In genomic region chr7:65731562-65732035, GRCh38 we compare ENCODE assay signal across 8 cellular contexts.
A peak's percentile ranks its signal among the peaks of the same experiment; 100 is the strongest.
DNase-seq lines count a peak whose midpoint lies in the region; ATAC-seq lines count a peak whose summit lies in the region.

No MANE protein-coding gene starts in this region.

- H3K27me3 Mint-ChIP-seq in activated T-helper 2 cell treated with anti-CD3 and anti-CD28 coated beads, Interferon-gamma antibody, Interleukin-2, Interleukin-4, amounts not matched to agents 10 μg/mL and 5 μg/mL and 100 μg/mL, durations not matched to agents 14 hours and 24 hours and 36 hours (ENCODE audit: low read depth) = no peaks in the 10 kb centered on the region
- no peaks in the 10 kb centered on the region for H3K27me3 Mint-ChIP-seq in stimulated activated memory B cell treated with anti-CD40 and anti-IgM and Interleukin-4, amounts not matched to agents 10 μg/mL and 1 μg/mL and 100 μg/mL, for 72 hours

- peaks cover 2% of the 10 kb centered on the region for H3K36me3 Mint-ChIP-seq in activated T-helper 2 cell treated with anti-CD3 and anti-CD28 coated beads, Interferon-gamma antibody, Interleukin-2, Interleukin-4, amounts not matched to agents 10 μg/mL and 5 μg/mL and 100 μg/mL, durations not matched to agents 14 hours and 24 hours and 36 hours (ENCODE audit: low read depth)
- H3K36me3 Mint-ChIP-seq in stimulated activated memory B cell treated with anti-CD40 and anti-IgM and Interleukin-4, amounts not matched to agents 10 μg/mL and 1 μg/mL and 100 μg/mL, for 72 hours = peaks cover 14% of the 10 kb centered on the region

- H3K4me3 ChIP-seq in iPS-11a (ENCODE audit: low read depth, low read length) = peak overlapping the region; percentile 42

- peak; percentile 57 for ATAC-seq in HG02884 (IDR thresholded peaks at IDR 0.05; ENCODE audit: unreplicated experiment)
- peak; percentile 16 for ATAC-seq in stimulated activated memory B cell treated with anti-CD40 and anti-IgM and Interleukin-4, amounts not matched to agents 10 μg/mL and 1 μg/mL and 100 μg/mL, for 72 hours
- no peak for ATAC-seq in HG02623 (IDR thresholded peaks at IDR 0.05; ENCODE audit: unreplicated experiment)
- ATAC-seq in GM19035 (IDR thresholded peaks at IDR 0.05; ENCODE audit: unreplicated experiment) = no peak
- ATAC-seq in GM21447 (IDR thresholded peaks at IDR 0.05; ENCODE audit: unreplicated experiment) = no peak

- DNase-seq in activated T-helper 2 cell treated with anti-CD3 and anti-CD28 coated beads, Interferon-gamma antibody, Interleukin-2, Interleukin-4, amounts not matched to agents 10 μg/mL and 5 μg/mL and 100 μg/mL, durations not matched to agents 14 hours and 24 hours and 36 hours (ENCODE audit: low spot score) = peak; percentile 26
- DNase-seq in NCI-H1694 treated with DMSO at 0.1 percent for 48 hours (lab: John Stamatoyannopoulos, UW) = no peak

- peak overlapping the region; percentile 66 for H3K4me3 Mint-ChIP-seq in activated T-helper 2 cell treated with anti-CD3 and anti-CD28 coated beads, Interferon-gamma antibody, Interleukin-2, Interleukin-4, amounts not matched to agents 10 μg/mL and 5 μg/mL and 100 μg/mL, durations not matched to agents 14 hours and 24 hours and 36 hours (ENCODE audit: low read depth)
- H3K4me3 Mint-ChIP-seq in stimulated activated memory B cell treated with anti-CD40 and anti-IgM and Interleukin-4, amounts not matched to agents 10 μg/mL and 1 μg/mL and 100 μg/mL, for 72 hours = no peak overlapping the region

- intact Hi-C loops in activated T-helper 2 cell treated with anti-CD3 and anti-CD28 coated beads, Interferon-gamma antibody, Interleukin-2, Interleukin-4, amounts not matched to agents 10 μg/mL and 5 μg/mL and 100 μg/mL, durations not matched to agents 14 hours and 24 hours and 36 hours (cut with micrococcal nuclease) = no loop called here

- H3K9me3 Mint-ChIP-seq in activated T-helper 2 cell treated with anti-CD3 and anti-CD28 coated beads, Interferon-gamma antibody, Interleukin-2, Interleukin-4, amounts not matched to agents 10 μg/mL and 5 μg/mL and 100 μg/mL, durations not matched to agents 14 hours and 24 hours and 36 hours = no peaks in the 10 kb centered on the region
- H3K9me3 Mint-ChIP-seq in stimulated activated memory B cell treated with anti-CD40 and anti-IgM and Interleukin-4, amounts not matched to agents 10 μg/mL and 1 μg/mL and 100 μg/mL, for 72 hours = no peaks in the 10 kb centered on the region

- H3K4me1 Mint-ChIP-seq in activated T-helper 2 cell treated with anti-CD3 and anti-CD28 coated beads, Interferon-gamma antibody, Interleukin-2, Interleukin-4, amounts not matched to agents 10 μg/mL and 5 μg/mL and 100 μg/mL, durations not matched to agents 14 hours and 24 hours and 36 hours (ENCODE audit: low read depth) = peaks cover 2% of the 10 kb centered on the region
- H3K4me1 Mint-ChIP-seq in stimulated activated memory B cell treated with anti-CD40 and anti-IgM and Interleukin-4, amounts not matched to agents 10 μg/mL and 1 μg/mL and 100 μg/mL, for 72 hours = no peaks in the 10 kb centered on the region

- no peak overlapping the region for H3K27ac Mint-ChIP-seq in activated T-helper 2 cell treated with anti-CD3 and anti-CD28 coated beads, Interferon-gamma antibody, Interleukin-2, Interleukin-4, amounts not matched to agents 10 μg/mL and 5 μg/mL and 100 μg/mL, durations not matched to agents 14 hours and 24 hours and 36 hours
- no peak overlapping the region for H3K27ac Mint-ChIP-seq in stimulated activated memory B cell treated with anti-CD40 and anti-IgM and Interleukin-4, amounts not matched to agents 10 μg/mL and 1 μg/mL and 100 μg/mL, for 72 hours

Comparison
In these comparisons a context has a peak if more than half of its experiments do, and no peak if none do; other contexts are left out.
1. ATAC-seq: peak in HG02884 (single experiment) and stimulated activated memory B cell treated with anti-CD40 and anti-IgM and Interleukin-4, amounts not matched to agents 10 μg/mL and 1 μg/mL and 100 μg/mL, for 72 hours (single experiment); none in HG02623 (single experiment), GM19035 (single experiment) and GM21447 (single experiment).